Comparison of ENCODE assay signal across 19 cellular contexts in the genomic region with DNA sequence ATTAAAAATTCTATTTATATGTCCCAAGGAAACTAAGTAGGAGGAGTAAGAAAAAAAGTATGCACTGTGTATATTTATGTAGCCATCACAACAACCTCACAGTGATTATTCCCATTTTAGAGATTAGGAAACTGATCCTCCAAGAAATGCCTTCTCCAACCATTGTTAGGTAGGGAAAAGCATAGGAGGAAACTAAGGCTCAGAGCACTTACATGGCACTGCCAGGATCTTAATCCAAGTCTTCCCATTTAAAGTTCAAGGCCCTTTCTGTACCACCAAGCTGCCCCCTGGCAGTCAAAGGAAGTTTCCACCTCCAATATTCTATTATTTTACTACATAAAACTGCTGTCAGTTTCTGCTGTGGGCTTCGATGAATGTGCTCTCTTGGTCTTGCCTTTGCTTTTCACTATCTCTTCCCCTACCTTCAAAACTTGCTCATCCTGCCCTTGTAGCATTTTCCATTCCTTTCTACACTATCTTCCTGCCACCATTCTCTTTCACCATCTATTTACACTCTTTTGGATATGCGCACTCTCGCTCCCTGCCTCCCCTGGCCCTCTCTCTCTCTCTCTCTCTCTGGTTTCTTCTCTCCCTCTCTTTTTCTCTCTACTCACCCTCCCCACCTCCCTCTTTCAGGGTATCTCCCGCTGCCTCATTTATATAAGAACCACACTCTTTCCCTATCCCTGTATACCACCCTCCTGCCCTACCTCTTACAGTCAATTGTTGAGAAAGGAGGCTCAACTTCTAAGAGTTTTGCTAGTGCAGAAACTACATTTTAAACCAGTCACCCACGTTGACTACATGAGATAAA. TPM values are rescaled to one million over a fixed set of nuclear protein-coding genes. Genes with fewer than 3 reads are reported as not detected.
DNase-seq lines count a peak whose midpoint lies in the region; ATAC-seq and TF ChIP-seq lines count a peak whose summit lies in the region.
"Had no signal": no experiment of that assay in that cellular context is flagged by ENCODE, and none has a peak within 500 bp of the region (broad histone marks: within the 10 kb centered on the region; RNA-seq: fewer than 3 reads in every experiment).

No MANE protein-coding gene starts in this region.

- H3K9me2 ChIP-seq in Karpas-422 (replicated peaks; ENCODE audit: insufficient read depth, low read length) = no peaks in the 10 kb centered on the region

- no peak for TF ChIP-seq CTCF in natural killer cell (IDR thresholded peaks at IDR 0.05)

- H3K4me3 ChIP-seq in Karpas-422 (ENCODE audit: low read length) = no peak overlapping the region
- peak overlapping the region; percentile 37; the same call in 1 of the 2 replicates for H3K4me3 ChIP-seq in iPS-20b (ENCODE audit: low read length)
- H3K4me3 ChIP-seq: body of pancreas, gastrocnemius medialis, SJSA1 had no signal

- ATAC-seq in natural killer cell (no peak), GM19023 (IDR thresholded peaks at IDR 0.05; ENCODE audit: unreplicated experiment) (no peak)
- no peak for ATAC-seq in natural killer cell treated with Interleukin-12 subunit alpha and Interleukin-12 subunit beta and Interleukin-15 and Interleukin-18, amount 100 ng/mL, for 72 hours
- ATAC-seq in stimulated activated naive B cell treated with anti-CD40 and anti-IgM and Interleukin-4, amounts not matched to agents 10 μg/mL and 1 μg/mL and 100 μg/mL, for 72 hours (replicated peaks) = peak in 1 of 2 donors; percentile 1
- ATAC-seq: body of pancreas, gastrocnemius medialis had no signal

- H3K36me3 ChIP-seq in Karpas-422 (ENCODE audit: insufficient read depth, low read length) = peaks cover 20% of the 10 kb centered on the region
- peaks cover 44% of the 10 kb centered on the region for H3K36me3 ChIP-seq in iPS-20b (ENCODE audit: insufficient read depth, low read depth, low read length)
- H3K36me3 ChIP-seq: gastrocnemius medialis had no signal

- H3K9ac ChIP-seq in Karpas-422 (ENCODE audit: low read length) = no peak overlapping the region
- H3K9ac ChIP-seq in iPS-20b (ENCODE audit: low read depth, low read length) = 0 out of 2 replicates have a peak overlapping the region, but pooled peaks have one; percentile 24

- no peaks in the 10 kb centered on the region for H3K27me3 Mint-ChIP-seq in natural killer cell (ENCODE audit: low read depth in 2 of 2)
- H3K27me3 Mint-ChIP-seq in natural killer cell treated with Interleukin-12 subunit alpha and Interleukin-12 subunit beta and Interleukin-15 and Interleukin-18, amount 100 ng/mL, for 72 hours = no peaks in the 10 kb centered on the region
- H3K27me3 Mint-ChIP-seq in stimulated activated naive B cell treated with anti-CD40 and anti-IgM and Interleukin-4, amounts not matched to agents 10 μg/mL and 1 μg/mL and 100 μg/mL, for 72 hours = no peaks in the 10 kb centered on the region
- H3K27me3 Mint-ChIP-seq: activated naive CD4-positive, alpha-beta T cell treated with anti-CD3 and anti-CD28 coated beads, Interleukin-2, amount 10 ng/mL, durations not matched to agents 7 days and 5 days had no signal

- no peaks in the 10 kb centered on the region for H3K9me3 ChIP-seq in Karpas-422 (ENCODE audit: low read length)
- H3K9me3 ChIP-seq in iPS-20b (ENCODE audit: insufficient read depth, low read depth, low read length) = no peaks in the 10 kb centered on the region
- H3K9me3 ChIP-seq: body of pancreas, gastrocnemius medialis, SJSA1 had no signal

- H4K20me1 ChIP-seq in Karpas-422 (ENCODE audit: insufficient read depth, low read depth, low read length) = peaks cover 61% of the 10 kb centered on the region

- no peak overlapping the region for H3K4me3 Mint-ChIP-seq in natural killer cell
- H3K4me3 Mint-ChIP-seq in natural killer cell treated with Interleukin-12 subunit alpha and Interleukin-12 subunit beta and Interleukin-15 and Interleukin-18, amount 100 ng/mL, for 72 hours = no peak overlapping the region
- H3K4me3 Mint-ChIP-seq in stimulated activated naive B cell treated with anti-CD40 and anti-IgM and Interleukin-4, amounts not matched to agents 10 μg/mL and 1 μg/mL and 100 μg/mL, for 72 hours = peak overlapping the region; percentile 7 to 20
- H3K4me3 Mint-ChIP-seq: activated naive CD4-positive, alpha-beta T cell treated with anti-CD3 and anti-CD28 coated beads, Interleukin-2, amount 10 ng/mL, durations not matched to agents 7 days and 5 days had no signal

- H3K9me3 Mint-ChIP-seq in natural killer cell = no peaks in the 10 kb centered on the region
- no peaks in the 10 kb centered on the region for H3K9me3 Mint-ChIP-seq in natural killer cell treated with Interleukin-12 subunit alpha and Interleukin-12 subunit beta and Interleukin-15 and Interleukin-18, amount 100 ng/mL, for 72 hours
- H3K9me3 Mint-ChIP-seq in stimulated activated naive B cell treated with anti-CD40 and anti-IgM and Interleukin-4, amounts not matched to agents 10 μg/mL and 1 μg/mL and 100 μg/mL, for 72 hours = peaks cover 0 to 4% of the 10 kb centered on the region in 2 donors
- H3K9me3 Mint-ChIP-seq: activated naive CD4-positive, alpha-beta T cell treated with anti-CD3 and anti-CD28 coated beads, Interleukin-2, amount 10 ng/mL, durations not matched to agents 7 days and 5 days had no signal

- DNase-seq in natural killer cell (no peak), Karpas-422 (no peak), cortex of kidney (lab: John Stamatoyannopoulos, UW) (no peak), head of caudate nucleus (no peak)
- no peak for DNase-seq in natural killer cell treated with Interleukin-12 subunit alpha and Interleukin-12 subunit beta and Interleukin-15 and Interleukin-18, amount 100 ng/mL, for 72 hours (ENCODE audit: low spot score)
- DNase-seq in stimulated activated naive B cell treated with anti-CD40 and anti-IgM and Interleukin-4, amounts not matched to agents 10 μg/mL and 1 μg/mL and 100 μg/mL, for 72 hours = no peak
- DNase-seq: activated CD4-positive, CD25-positive, alpha-beta regulatory T cell treated with anti-CD3 and anti-CD28 coated beads, Interleukin-2, amount 50 U/mL, for 72 hours; activated CD8-positive, alpha-beta memory T cell treated with anti-CD3 and anti-CD28 coated beads, Interleukin-2, amount 50 U/mL, for 48 hours; activated naive CD4-positive, alpha-beta T cell treated with anti-CD3 and anti-CD28 coated beads, Interleukin-2, amount 10 ng/mL, durations not matched to agents 7 days and 5 days; body of pancreas; gastrocnemius medialis; NCI-H146; NCI-H774; posterior cingulate gyrus; stimulated activated CD4-positive, alpha-beta T cell treated with anti-CD3 and anti-CD28 coated beads, Interleukin-2, amount 100 ng/mL, for 48 hours; T-helper 9 cell had no signal

- intact Hi-C loops in natural killer cell (cut with micrococcal nuclease) = no loop called here
- intact Hi-C loops in head of caudate nucleus (cut with DNase I) = no loop called here

- H3K27me3 ChIP-seq in Karpas-422 (ENCODE audit: low read length) = no peaks in the 10 kb centered on the region
- H3K27me3 ChIP-seq in iPS-20b (ENCODE audit: insufficient read depth, low read length) = no peaks in the 10 kb centered on the region
- H3K27me3 ChIP-seq: body of pancreas, gastrocnemius medialis, SJSA1 had no signal

- peaks cover 67 to 78% of the 10 kb centered on the region in 2 donors for H3K4me1 Mint-ChIP-seq in natural killer cell
- peaks cover 37 to 52% of the 10 kb centered on the region in 2 donors for H3K4me1 Mint-ChIP-seq in natural killer cell treated with Interleukin-12 subunit alpha and Interleukin-12 subunit beta and Interleukin-15 and Interleukin-18, amount 100 ng/mL, for 72 hours (ENCODE audit: low read depth in 2 of 2)
- H3K4me1 Mint-ChIP-seq in stimulated activated naive B cell treated with anti-CD40 and anti-IgM and Interleukin-4, amounts not matched to agents 10 μg/mL and 1 μg/mL and 100 μg/mL, for 72 hours = peaks cover 52 to 93% of the 10 kb centered on the region in 2 donors

- no peak overlapping the region for H3K4me2 ChIP-seq in Karpas-422 (ENCODE audit: low read depth, low read length, poor library complexity, severe bottlenecking)

- H3K36me3 Mint-ChIP-seq in natural killer cell = no peaks in the 10 kb centered on the region
- no peaks in the 10 kb centered on the region for H3K36me3 Mint-ChIP-seq in natural killer cell treated with Interleukin-12 subunit alpha and Interleukin-12 subunit beta and Interleukin-15 and Interleukin-18, amount 100 ng/mL, for 72 hours
- peaks cover 32 to 71% of the 10 kb centered on the region in 2 donors for H3K36me3 Mint-ChIP-seq in stimulated activated naive B cell treated with anti-CD40 and anti-IgM and Interleukin-4, amounts not matched to agents 10 μg/mL and 1 μg/mL and 100 μg/mL, for 72 hours

- H3K27ac Mint-ChIP-seq in natural killer cell = peak overlapping the region; percentile 33 to 61
- no peak overlapping the region for H3K27ac Mint-ChIP-seq in natural killer cell treated with Interleukin-12 subunit alpha and Interleukin-12 subunit beta and Interleukin-15 and Interleukin-18, amount 100 ng/mL, for 72 hours
- peak overlapping the region; percentile 44 for H3K27ac Mint-ChIP-seq in stimulated activated naive B cell treated with anti-CD40 and anti-IgM and Interleukin-4, amounts not matched to agents 10 μg/mL and 1 μg/mL and 100 μg/mL, for 72 hours
- H3K27ac Mint-ChIP-seq: activated naive CD4-positive, alpha-beta T cell treated with anti-CD3 and anti-CD28 coated beads, Interleukin-2, amount 10 ng/mL, durations not matched to agents 7 days and 5 days had no signal

- H3K27ac ChIP-seq in Karpas-422 (ENCODE audit: low read length) (peak overlapping the region; percentile 35; the same call in 1 of the 2 replicates), iPS-20b (ENCODE audit: low read length) (no peak overlapping the region)
- H3K27ac ChIP-seq: body of pancreas, SJSA1 had no signal

- peaks cover 100% of the 10 kb centered on the region for H3K79me2 ChIP-seq in Karpas-422 (ENCODE audit: low read length)

- H3K4me1 ChIP-seq in Karpas-422 (ENCODE audit: low read length) (peaks cover 84% of the 10 kb centered on the region), iPS-20b (ENCODE audit: insufficient read depth, low read length) (peaks cover 29% of the 10 kb centered on the region)

- H2AFZ ChIP-seq in Karpas-422 (ENCODE audit: low read length) = no peak overlapping the region

RNA-seq across cellular contexts. Expression of a gene that starts 34.0 kb away (rescaled TPM):
- 100 to 1,000 TPM; 193 to 209 (median 202) TPM for total RNA-seq in natural killer cell
- total RNA-seq in natural killer cell treated with Interleukin-12 subunit alpha and Interleukin-12 subunit beta and Interleukin-15 and Interleukin-18, amount 100 ng/mL, for 72 hours = 100 to 1,000 TPM; 134 to 180 TPM
- total RNA-seq in Karpas-422 (2014; rRNA removed; shearing (Covaris generic); ENCODE audit: low replicate concordance) = 64.0 and 96.2 TPM in 2 replicates

Comparison
In these comparisons a context has a peak if more than half of its experiments do, and no peak if none do; other contexts are left out.
1. H3K27ac Mint-ChIP-seq: peak in natural killer cell (2 of 2) and stimulated activated naive B cell treated with anti-CD40 and anti-IgM and Interleukin-4, amounts not matched to agents 10 μg/mL and 1 μg/mL and 100 μg/mL, for 72 hours (single experiment); none in natural killer cell treated with Interleukin-12 subunit alpha and Interleukin-12 subunit beta and Interleukin-15 and Interleukin-18, amount 100 ng/mL, for 72 hours (0 of 2).
2. H3K4me3 Mint-ChIP-seq: peak in stimulated activated naive B cell treated with anti-CD40 and anti-IgM and Interleukin-4, amounts not matched to agents 10 μg/mL and 1 μg/mL and 100 μg/mL, for 72 hours (2 of 2); none in natural killer cell (single experiment) and natural killer cell treated with Interleukin-12 subunit alpha and Interleukin-12 subunit beta and Interleukin-15 and Interleukin-18, amount 100 ng/mL, for 72 hours (single experiment).